Comparison of ENCODE assay signal across 8 cellular contexts in the genomic region with DNA sequence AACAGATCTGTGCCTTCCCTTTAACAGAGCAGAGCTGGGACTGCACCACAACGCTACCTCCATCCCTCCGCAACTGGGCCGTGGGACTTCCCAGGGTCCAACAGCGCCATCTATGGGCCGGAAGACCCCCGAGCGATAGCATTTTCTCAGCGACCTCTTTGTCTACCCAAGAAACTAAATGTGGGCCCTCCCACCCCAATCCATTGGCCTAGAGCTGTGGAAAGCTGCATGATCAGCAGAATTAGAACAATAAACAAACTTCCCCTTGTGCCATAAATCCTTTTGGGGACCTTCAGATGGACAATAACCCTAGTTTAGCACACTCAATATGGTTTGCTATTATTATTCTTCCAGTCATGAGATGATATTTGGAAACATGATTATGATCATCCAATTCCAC.
A peak's percentile ranks its signal among the peaks of the same experiment; 100 is the strongest.
DNase-seq lines count a peak whose midpoint lies in the region; ATAC-seq and TF ChIP-seq lines count a peak whose summit lies in the region.

No MANE protein-coding gene starts in this region.

- ATAC-seq in heart left ventricle (no peak), Right ventricle myocardium inferior (no peak), HG03196 (IDR thresholded peaks at IDR 0.05; ENCODE audit: unreplicated experiment) (peak; percentile 55), Panc1 (peak; percentile 83; the same call in 1 of the 2 replicates), HG03095 (IDR thresholded peaks at IDR 0.05; ENCODE audit: unreplicated experiment) (no peak)

- peaks cover 12% of the 10 kb centered on the region for H3K27me3 Mint-ChIP-seq in nephron (ENCODE audit: low read depth)

- H3K4me3 ChIP-seq in heart left ventricle (no peak overlapping the region), Panc1 (ENCODE audit: low read depth in 2 of 2, low read length in 2 of 2) (no peak overlapping the region), astrocyte of the cerebellum (ENCODE audit: low read depth, low read length) (no peak overlapping the region)

- DNase-seq in heart left ventricle (peak in 2 of 5 donors; percentile 20 to 64), Right ventricle myocardium inferior (ENCODE audit: missing footprints) (no peak), Panc1 (ENCODE audit: low read depth, low spot score) (peak; percentile 5), astrocyte of the cerebellum (ENCODE audit: low read depth) (no peak), activated gamma-delta T cell treated with Interleukin-2 at 50 U/mL for 16 hours (no peak)

- no TSS peak for BruUV-seq in Panc1 (replicated peaks; lab: Mats Ljungman, UMichigan)

- no peak overlapping the region for H3K27ac ChIP-seq in heart left ventricle
- no peak overlapping the region for H3K27ac ChIP-seq in Panc1 (ENCODE audit: low read length)

- no peaks in the 10 kb centered on the region for H3K36me3 Mint-ChIP-seq in nephron (ENCODE audit: low read depth)

- TF ChIP-seq POLR2A in heart left ventricle (IDR thresholded peaks at IDR 0.05) = no peak

- in situ Hi-C loops in Panc1 (cut with HindIII; ENCODE audit: low pct_unique_long_range_greater_than_20kb, low sequenced_read_pairs) = no loop called here
- in situ Hi-C loops in astrocyte of the cerebellum (cut with HindIII; ENCODE audit: low sequenced_read_pairs) = loop anchor here (5.0 kb wide), 1 partner anchor 101 kb away; no protein-coding TSS in a partner anchor

- CTCF ChIA-PET in Panc1 (lab: Charles Lee) = no interaction called here

- H3K9me3 ChIP-seq in heart left ventricle (no peaks in the 10 kb centered on the region), Panc1 (ENCODE audit: control insufficient read depth, insufficient read depth, low read depth, low read length) (no peaks in the 10 kb centered on the region)

- H3K27me3 ChIP-seq in heart left ventricle (peaks cover 0 to 6% (median 0%) of the 10 kb centered on the region in 9 donors), Panc1 (ENCODE audit: control insufficient read depth, insufficient read depth, low read length) (peaks cover 10% of the 10 kb centered on the region)

- H3K9me3 Mint-ChIP-seq in nephron = no peaks in the 10 kb centered on the region

- TF ChIP-seq CTCF in heart left ventricle (IDR thresholded peaks at IDR 0.05) (peak in 9 of 12 donors; percentile 5 to 38 (median 31)), Panc1 (IDR thresholded peaks at IDR 0.05) (peak; percentile 88), astrocyte of the cerebellum (IDR thresholded peaks at IDR 0.05; ENCODE audit: low read depth, low read length, missing control alignments) (peak; percentile 50), nephron (IDR thresholded peaks at IDR 0.05; ENCODE audit: unreplicated experiment in 3 of 3) (peak in 2 of 3 experiments; percentile 5 to 57)

- 11 to 25% (median 13%) methylated on average over 8 of the region's 8 CpGs for WGBS in heart left ventricle, 4 donors

- no peaks in the 10 kb centered on the region for H3K4me1 Mint-ChIP-seq in nephron

- POLR2A ChIA-PET in Panc1 (lab: Charles Lee) = no interaction called here

- H3K4me3 Mint-ChIP-seq in nephron = no peak overlapping the region

- intact Hi-C loops in heart left ventricle (cut with DNase I) = no loop called here
- intact Hi-C loops in Right ventricle myocardium inferior (cut with DNase I) = loop anchor here (5.0 kb wide), 1 partner anchor 116 kb away; no protein-coding TSS in a partner anchor
- intact Hi-C loops in Panc1 (cut with micrococcal nuclease; ENCODE audit: unreplicated experiment) = loop anchor here (10.0 kb wide), 1 partner anchor 124 kb away; no protein-coding TSS in a partner anchor

- no peak overlapping the region for H3K27ac Mint-ChIP-seq in nephron

- H3K36me3 ChIP-seq in heart left ventricle (no peaks in the 10 kb centered on the region), Panc1 (ENCODE audit: control insufficient read depth, insufficient read depth, low read length) (no peaks in the 10 kb centered on the region)

- H3K4me1 ChIP-seq in heart left ventricle = no peaks in the 10 kb centered on the region
- no peaks in the 10 kb centered on the region for H3K4me1 ChIP-seq in Panc1 (ENCODE audit: control insufficient read depth, insufficient read depth, low read length)

Comparison
In these comparisons a context has a peak if more than half of its experiments do, and no peak if none do; other contexts are left out.
1. intact Hi-C loops: an anchor here in Right ventricle myocardium inferior (5.0 kb wide) and Panc1 (10.0 kb wide); none called in heart left ventricle.
2. ATAC-seq: peak in HG03196 (single experiment) and Panc1 (single experiment); none in heart left ventricle (0 of 4), Right ventricle myocardium inferior (single experiment) and HG03095 (single experiment).
3. CTCF ChIP-seq: peak in every context shown above with its lines; median percentile 88 in Panc1; 50 in astrocyte of the cerebellum; 31 in heart left ventricle; 31 in nephron.